12 cellular contexts compared by ENCODE assay signal in the genomic region with DNA sequence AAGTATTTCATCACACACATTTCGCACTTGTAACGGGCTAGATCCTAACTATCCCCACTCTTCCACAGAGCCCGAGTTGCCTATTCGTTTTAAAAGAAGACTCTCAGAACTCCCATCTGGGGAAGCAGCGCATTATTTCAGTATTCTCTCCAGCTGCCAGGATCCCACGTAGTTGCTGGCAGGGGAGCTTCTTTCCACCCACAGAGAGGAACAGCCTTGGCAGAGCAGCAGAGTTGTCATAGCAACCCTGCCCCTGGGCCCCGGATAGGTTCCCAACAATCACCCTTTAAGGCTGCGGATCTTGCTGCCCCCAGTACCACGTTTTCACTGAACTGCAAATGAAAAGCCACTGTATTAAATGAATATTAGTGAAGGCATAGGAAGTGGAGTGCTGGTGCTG.
A peak's percentile ranks its signal among the peaks of the same experiment; 100 is the strongest.
DNase-seq lines count a peak whose midpoint lies in the region; ATAC-seq, FAIRE-seq and TF ChIP-seq lines count a peak whose summit lies in the region.
"Had no signal": no experiment of that assay in that cellular context is flagged by ENCODE, and none has a peak within 500 bp of the region (broad histone marks: within the 10 kb centered on the region; RNA-seq: fewer than 3 reads in every experiment).

No MANE protein-coding gene starts in this region.

- no peak for FAIRE-seq in astrocyte (lab: Jason Lieb, UNC)
- FAIRE-seq: G401.6, kidney had no signal

- in situ Hi-C loops in HAP-1 (cut with MboI; ENCODE audit: low sequenced_read_pairs), result no loop called here

- H3K36me3 ChIP-seq in astrocyte (ENCODE audit: insufficient read depth, low read length), result no peaks in the 10 kb centered on the region
- H3K36me3 ChIP-seq in iPS-18a (ENCODE audit: control insufficient read depth, low read depth, low read length), result no peaks in the 10 kb centered on the region
- no peaks in the 10 kb centered on the region for H3K36me3 ChIP-seq in stomach smooth muscle (ENCODE audit: control insufficient read depth in 2 of 2, insufficient read depth in 2 of 2, low read length in 2 of 2)
- H3K36me3 ChIP-seq in CD8-positive, alpha-beta memory T cell (ENCODE audit: insufficient read depth, low read length), result no peaks in the 10 kb centered on the region
- H3K36me3 ChIP-seq in HAP-1 (replicated peaks), result no peaks in the 10 kb centered on the region

- H3K4me3 ChIP-seq in astrocyte (ENCODE audit: insufficient read depth, low read depth, low read length) (no peak overlapping the region), iPS-18a (ENCODE audit: low read length) (no peak overlapping the region), stomach smooth muscle (ENCODE audit: low read length in 2 of 2) (peak overlapping the region; percentile 41 to 44), HAP-1 (no peak overlapping the region)
- H3K4me3 ChIP-seq in CD8-positive, alpha-beta memory T cell (ENCODE audit: low read length), result no peak overlapping the region

- H3K4me3 Mint-ChIP-seq in astrocyte (ENCODE audit: unreplicated experiment), result no peak overlapping the region
- H3K4me3 Mint-ChIP-seq in CD8-positive, alpha-beta memory T cell, result no peak overlapping the region

- DNase-seq in DMS 273 (lab: John Stamatoyannopoulos, UW; ENCODE audit: unreplicated experiment) (peak; percentile 1), DMS 273 treated with DMSO at 0.1 percent for 48 hours (lab: John Stamatoyannopoulos, UW) (no peak), astrocyte (ENCODE audit: low read depth) (peak; percentile 59), HAP-1 (ENCODE audit: low spot score in 2 of 2) (no peak)
- no peak for DNase-seq in CD8-positive, alpha-beta memory T cell
- DNase-seq: 8988T, kidney, T-helper 1 cell had no signal

- no peaks in the 10 kb centered on the region for H4K20me1 ChIP-seq in astrocyte (ENCODE audit: insufficient read depth, low read length)

- no peak overlapping the region for H3K27ac Mint-ChIP-seq in astrocyte (ENCODE audit: unreplicated experiment)
- H3K27ac Mint-ChIP-seq in CD8-positive, alpha-beta memory T cell, result no peak overlapping the region

- H3K9ac ChIP-seq in astrocyte (ENCODE audit: low read length), result no peak overlapping the region
- peak overlapping the region; percentile 18 for H3K9ac ChIP-seq in iPS-18a (ENCODE audit: low read length)
- H3K9ac ChIP-seq in stomach smooth muscle (ENCODE audit: low read length in 2 of 2), result peak overlapping the region in 1 of 2 donors; percentile 42

- H3K27ac ChIP-seq in astrocyte (ENCODE audit: low read depth, low read length) (no peak overlapping the region), iPS-18a (ENCODE audit: low read length) (no peak overlapping the region), stomach smooth muscle (ENCODE audit: low read length) (no peak overlapping the region)
- no peak overlapping the region for H3K27ac ChIP-seq in CD8-positive, alpha-beta memory T cell (ENCODE audit: low read depth, low read length)

- TF ChIP-seq CTCF in astrocyte (IDR thresholded peaks at IDR 0.05; ENCODE audit: insufficient read depth, low read depth, low read length), result no peak

- H3K9me3 Mint-ChIP-seq in astrocyte (ENCODE audit: unreplicated experiment), result no peaks in the 10 kb centered on the region
- H3K9me3 Mint-ChIP-seq in CD8-positive, alpha-beta memory T cell, result peaks cover 0 to 10% (median 5%) of the 10 kb centered on the region in 5 donors

- POLR2A ChIA-PET in CD8-positive, alpha-beta memory T cell (lab: Charles Lee), result no interaction called here

- H3K27me3 ChIP-seq in astrocyte (ENCODE audit: insufficient read depth, low read length) (no peaks in the 10 kb centered on the region), iPS-18a (ENCODE audit: control insufficient read depth, insufficient read depth, low read length) (no peaks in the 10 kb centered on the region), stomach smooth muscle (ENCODE audit: control insufficient read depth in 1 of 2, insufficient read depth in 2 of 2, low read length in 2 of 2) (no peaks in the 10 kb centered on the region), HAP-1 (ENCODE audit: low read depth) (no peaks in the 10 kb centered on the region)
- H3K27me3 ChIP-seq in CD8-positive, alpha-beta memory T cell (ENCODE audit: insufficient read depth, low read length, poor library complexity, severe bottlenecking), result no peaks in the 10 kb centered on the region

- no peak overlapping the region for H2AFZ ChIP-seq in astrocyte (ENCODE audit: low read depth, low read length)

- H3K4me1 Mint-ChIP-seq in astrocyte (ENCODE audit: low read depth, unreplicated experiment), result peaks cover 2% of the 10 kb centered on the region
- no peaks in the 10 kb centered on the region for H3K4me1 Mint-ChIP-seq in CD8-positive, alpha-beta memory T cell

- H3K4me2 ChIP-seq in astrocyte (ENCODE audit: low read length), result peak overlapping the region; percentile 36

- no peaks in the 10 kb centered on the region for H3K79me2 ChIP-seq in astrocyte (ENCODE audit: insufficient read depth, low read length)

- H3K9me3 ChIP-seq in astrocyte (ENCODE audit: insufficient read depth, low read depth, low read length) (no peaks in the 10 kb centered on the region), iPS-18a (ENCODE audit: control insufficient read depth, low read depth, low read length) (no peaks in the 10 kb centered on the region), stomach smooth muscle (ENCODE audit: control insufficient read depth in 2 of 2, low read length in 2 of 2) (no peaks in the 10 kb centered on the region), HAP-1 (no peaks in the 10 kb centered on the region)
- no peaks in the 10 kb centered on the region for H3K9me3 ChIP-seq in CD8-positive, alpha-beta memory T cell (ENCODE audit: low read length)

- no peak for ATAC-seq in HG02588 (IDR thresholded peaks at IDR 0.05; ENCODE audit: unreplicated experiment)

- no peaks in the 10 kb centered on the region for H3K27me3 Mint-ChIP-seq in astrocyte (ENCODE audit: low read depth, unreplicated experiment)
- H3K27me3 Mint-ChIP-seq in CD8-positive, alpha-beta memory T cell, result no peaks in the 10 kb centered on the region

- CTCF ChIA-PET in CD8-positive, alpha-beta memory T cell (lab: Charles Lee), result no interaction called here

- no peaks in the 10 kb centered on the region for H3K36me3 Mint-ChIP-seq in astrocyte (ENCODE audit: low read depth, unreplicated experiment)
- H3K36me3 Mint-ChIP-seq in CD8-positive, alpha-beta memory T cell, result no peaks in the 10 kb centered on the region

- no peaks in the 10 kb centered on the region for H3K4me1 ChIP-seq in astrocyte (ENCODE audit: insufficient read depth, low read length)
- H3K4me1 ChIP-seq in iPS-18a (ENCODE audit: control insufficient read depth, low read depth, low read length), result peaks cover 11% of the 10 kb centered on the region
- peaks cover 3% of the 10 kb centered on the region for H3K4me1 ChIP-seq in stomach smooth muscle (ENCODE audit: control insufficient read depth, insufficient read depth, low read length)
- no peaks in the 10 kb centered on the region for H3K4me1 ChIP-seq in CD8-positive, alpha-beta memory T cell (ENCODE audit: insufficient read depth, low read length)
- H3K4me1 ChIP-seq in HAP-1, result no peaks in the 10 kb centered on the region

Comparison
In these comparisons a context has a peak if more than half of its experiments do, and no peak if none do; other contexts are left out.
1. DNase-seq: peak in DMS 273 (single experiment) and astrocyte (single experiment); none in DMS 273 treated with DMSO at 0.1 percent for 48 hours (single experiment), CD8-positive, alpha-beta memory T cell (0 of 5) and HAP-1 (0 of 2).
2. H3K4me3 ChIP-seq: peak in stomach smooth muscle (2 of 2); none in astrocyte (single experiment), iPS-18a (single experiment), CD8-positive, alpha-beta memory T cell (single experiment) and HAP-1 (single experiment).